In the genomic region with DNA sequence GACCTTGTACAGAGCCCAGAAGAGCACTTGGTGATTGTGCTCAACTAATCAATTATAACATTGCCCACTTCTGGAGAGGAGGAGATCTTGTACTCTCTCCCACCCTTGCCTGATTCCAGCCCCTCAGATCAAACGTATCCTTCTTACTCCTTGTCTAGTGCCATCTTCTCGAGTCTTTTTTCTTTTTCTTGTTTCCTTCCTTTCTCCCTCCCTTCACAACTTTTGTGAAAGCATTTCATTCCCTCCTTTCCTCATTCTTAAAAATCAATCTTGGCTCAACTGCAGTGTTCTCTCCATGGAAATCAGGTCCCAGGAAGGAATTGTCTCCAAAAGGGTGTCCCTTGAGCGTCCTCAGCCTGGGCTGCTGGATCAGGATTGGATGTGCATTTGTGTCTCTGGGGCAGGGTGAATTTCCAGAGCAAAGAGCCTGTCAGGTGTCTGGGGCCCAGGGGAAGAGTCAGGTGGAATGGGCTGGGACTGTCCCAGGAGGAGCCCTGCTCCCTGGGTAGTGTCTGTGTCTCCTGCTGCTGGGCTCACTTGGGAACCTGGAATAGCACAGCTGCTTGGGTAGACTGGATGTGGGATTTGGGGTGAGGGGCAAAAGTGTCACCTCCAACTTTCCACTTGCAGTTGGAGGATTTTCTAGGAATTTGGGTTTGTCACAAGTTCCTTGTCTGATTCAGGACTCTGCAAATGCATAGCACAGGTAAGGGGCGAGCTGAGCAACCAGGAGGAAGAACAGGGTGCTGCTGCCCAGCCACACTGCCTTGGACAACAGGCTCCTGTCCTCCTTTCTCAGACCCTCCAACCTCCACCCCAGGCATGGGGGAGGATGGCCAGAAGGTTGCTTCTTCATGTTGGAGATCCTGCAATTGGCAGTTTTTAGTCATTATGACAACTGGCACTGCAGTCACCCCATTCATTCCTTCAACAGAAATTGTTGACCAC, we compare ENCODE assay signal across 1 cellular context.
TF ChIP-seq lines count a peak whose summit lies in the region.

No MANE protein-coding gene starts in this region.

TF ChIP-seq in GM23338, 12 proteins besides CTCF, POLR2A, EP300 and RAD21:
- TF ChIP-seq ZNF462 (CRISPR knock-in tag; IDR thresholded peaks at IDR 0.05) (no peak), CREB1 (CRISPR knock-in tag; IDR thresholded peaks at IDR 0.05; ENCODE audit: low read depth) (no peak), JUNB (IDR thresholded peaks at IDR 0.05; ENCODE audit: unreplicated experiment) (no peak), EZH2 (IDR thresholded peaks at IDR 0.05; ENCODE audit: low read depth, unreplicated experiment) (no peak), NANOG (IDR thresholded peaks at IDR 0.05; ENCODE audit: borderline replicate concordance) (no peak), POLR2AphosphoS5 (IDR thresholded peaks at IDR 0.05; ENCODE audit: low read depth) (no peak), EZH2phosphoT487 (IDR thresholded peaks at IDR 0.05; ENCODE audit: unreplicated experiment) (no peak), ZNF331 (CRISPR knock-in tag; IDR thresholded peaks at IDR 0.05; ENCODE audit: low read depth) (no peak), STAT1 (IDR thresholded peaks at IDR 0.05; ENCODE audit: unreplicated experiment) (no peak), ZNF114 (CRISPR knock-in tag; IDR thresholded peaks at IDR 0.05) (no peak)
- TF ChIP-seq, protein P1, sequence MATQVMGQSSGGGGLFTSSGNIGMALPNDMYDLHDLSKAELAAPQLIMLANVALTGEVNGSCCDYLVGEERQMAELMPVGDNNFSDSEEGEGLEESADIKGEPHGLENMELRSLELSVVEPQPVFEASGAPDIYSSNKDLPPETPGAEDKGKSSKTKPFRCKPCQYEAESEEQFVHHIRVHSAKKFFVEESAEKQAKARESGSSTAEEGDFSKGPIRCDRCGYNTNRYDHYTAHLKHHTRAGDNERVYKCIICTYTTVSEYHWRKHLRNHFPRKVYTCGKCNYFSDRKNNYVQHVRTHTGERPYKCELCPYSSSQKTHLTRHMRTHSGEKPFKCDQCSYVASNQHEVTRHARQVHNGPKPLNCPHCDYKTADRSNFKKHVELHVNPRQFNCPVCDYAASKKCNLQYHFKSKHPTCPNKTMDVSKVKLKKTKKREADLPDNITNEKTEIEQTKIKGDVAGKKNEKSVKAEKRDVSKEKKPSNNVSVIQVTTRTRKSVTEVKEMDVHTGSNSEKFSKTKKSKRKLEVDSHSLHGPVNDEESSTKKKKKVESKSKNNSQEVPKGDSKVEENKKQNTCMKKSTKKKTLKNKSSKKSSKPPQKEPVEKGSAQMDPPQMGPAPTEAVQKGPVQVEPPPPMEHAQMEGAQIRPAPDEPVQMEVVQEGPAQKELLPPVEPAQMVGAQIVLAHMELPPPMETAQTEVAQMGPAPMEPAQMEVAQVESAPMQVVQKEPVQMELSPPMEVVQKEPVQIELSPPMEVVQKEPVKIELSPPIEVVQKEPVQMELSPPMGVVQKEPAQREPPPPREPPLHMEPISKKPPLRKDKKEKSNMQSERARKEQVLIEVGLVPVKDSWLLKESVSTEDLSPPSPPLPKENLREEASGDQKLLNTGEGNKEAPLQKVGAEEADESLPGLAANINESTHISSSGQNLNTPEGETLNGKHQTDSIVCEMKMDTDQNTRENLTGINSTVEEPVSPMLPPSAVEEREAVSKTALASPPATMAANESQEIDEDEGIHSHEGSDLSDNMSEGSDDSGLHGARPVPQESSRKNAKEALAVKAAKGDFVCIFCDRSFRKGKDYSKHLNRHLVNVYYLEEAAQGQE (IDR thresholded peaks at IDR 0.05; ENCODE audit: unreplicated experiment) = no peak
- TF ChIP-seq, protein P2, sequence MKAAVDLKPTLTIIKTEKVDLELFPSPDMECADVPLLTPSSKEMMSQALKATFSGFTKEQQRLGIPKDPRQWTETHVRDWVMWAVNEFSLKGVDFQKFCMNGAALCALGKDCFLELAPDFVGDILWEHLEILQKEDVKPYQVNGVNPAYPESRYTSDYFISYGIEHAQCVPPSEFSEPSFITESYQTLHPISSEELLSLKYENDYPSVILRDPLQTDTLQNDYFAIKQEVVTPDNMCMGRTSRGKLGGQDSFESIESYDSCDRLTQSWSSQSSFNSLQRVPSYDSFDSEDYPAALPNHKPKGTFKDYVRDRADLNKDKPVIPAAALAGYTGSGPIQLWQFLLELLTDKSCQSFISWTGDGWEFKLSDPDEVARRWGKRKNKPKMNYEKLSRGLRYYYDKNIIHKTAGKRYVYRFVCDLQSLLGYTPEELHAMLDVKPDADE (IDR thresholded peaks at IDR 0.05) = no peak
